In the genomic region with DNA sequence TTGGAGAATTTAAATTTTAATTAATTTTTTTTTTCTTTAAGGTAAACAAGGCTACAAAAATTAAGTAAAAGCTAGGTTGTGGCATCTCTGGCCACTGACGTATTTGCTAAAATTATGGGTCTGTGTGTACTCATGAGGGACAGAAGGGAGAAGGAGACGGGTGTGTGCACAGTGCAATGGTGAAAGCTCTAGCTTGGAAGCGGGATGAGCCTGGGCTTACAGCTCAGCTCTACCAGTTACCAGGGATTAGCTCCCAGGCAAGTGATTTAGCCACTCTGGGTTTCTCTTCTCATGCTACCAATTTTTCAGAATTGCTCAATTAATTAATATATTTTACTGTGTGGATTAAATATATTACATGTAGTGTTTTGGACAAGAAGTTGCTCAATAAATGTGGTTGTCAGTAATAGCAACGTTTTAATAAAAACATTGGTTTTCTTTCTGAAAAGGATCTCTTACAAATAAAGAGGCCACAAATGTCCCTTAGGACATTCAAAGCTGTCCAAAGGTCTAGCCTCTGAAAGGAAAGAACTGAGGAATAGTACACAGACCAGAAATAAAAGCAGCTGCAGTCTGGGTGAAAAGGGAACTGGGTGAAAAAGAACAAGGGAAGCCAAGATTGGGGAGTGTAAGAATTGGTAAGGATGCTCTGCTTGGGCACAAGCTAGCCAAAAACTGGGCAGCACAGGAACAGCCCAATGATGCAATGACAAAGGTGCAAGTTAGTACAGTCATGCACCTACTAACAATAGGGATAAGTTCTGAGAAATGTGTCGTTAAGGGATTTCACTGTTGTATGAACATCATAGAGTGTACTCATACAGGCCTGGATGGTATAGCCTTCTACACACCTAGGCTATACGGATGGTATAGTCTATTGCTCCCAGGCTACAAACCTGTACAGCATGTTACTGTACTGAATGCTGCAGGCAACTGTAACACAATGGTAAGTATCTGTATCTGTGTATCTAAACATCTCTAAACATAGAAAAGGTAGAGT, we compare ENCODE assay signal across 1 cellular context.
TF ChIP-seq lines count a peak whose summit lies in the region.

No MANE protein-coding gene starts in this region.

TF ChIP-seq in IMR-90, 13 proteins besides CTCF, POLR2A, EP300 and RAD21:
- TF ChIP-seq CEBPB (IDR thresholded peaks at IDR 0.05; ENCODE audit: low read depth, low read length) = no peak
- no peak for TF ChIP-seq CHD1 (IDR thresholded peaks at IDR 0.05; ENCODE audit: low read depth, low read length)
- TF ChIP-seq, protein P1, sequence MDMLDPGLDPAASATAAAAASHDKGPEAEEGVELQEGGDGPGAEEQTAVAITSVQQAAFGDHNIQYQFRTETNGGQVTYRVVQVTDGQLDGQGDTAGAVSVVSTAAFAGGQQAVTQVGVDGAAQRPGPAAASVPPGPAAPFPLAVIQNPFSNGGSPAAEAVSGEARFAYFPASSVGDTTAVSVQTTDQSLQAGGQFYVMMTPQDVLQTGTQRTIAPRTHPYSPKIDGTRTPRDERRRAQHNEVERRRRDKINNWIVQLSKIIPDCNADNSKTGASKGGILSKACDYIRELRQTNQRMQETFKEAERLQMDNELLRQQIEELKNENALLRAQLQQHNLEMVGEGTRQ (IDR thresholded peaks at IDR 0.05; ENCODE audit: low read depth, low read length) = no peak
- no peak for TF ChIP-seq SMC3 (IDR thresholded peaks at IDR 0.05; ENCODE audit: low read depth, low read length)
- TF ChIP-seq RCOR1 (IDR thresholded peaks at IDR 0.05; ENCODE audit: insufficient replicate concordance, low read length) = no peak
- TF ChIP-seq RFX5 (IDR thresholded peaks at IDR 0.05; ENCODE audit: low read depth, low read length) = no peak
- no peak for TF ChIP-seq MXI1 (IDR thresholded peaks at IDR 0.05; ENCODE audit: borderline replicate concordance, low read depth, low read length)
- no peak for TF ChIP-seq NFE2L2 (IDR thresholded peaks at IDR 0.05; ENCODE audit: low read depth, low read length)
- TF ChIP-seq FOS (IDR thresholded peaks at IDR 0.05; ENCODE audit: low read depth, low read length) = no peak
- TF ChIP-seq, protein P2, sequence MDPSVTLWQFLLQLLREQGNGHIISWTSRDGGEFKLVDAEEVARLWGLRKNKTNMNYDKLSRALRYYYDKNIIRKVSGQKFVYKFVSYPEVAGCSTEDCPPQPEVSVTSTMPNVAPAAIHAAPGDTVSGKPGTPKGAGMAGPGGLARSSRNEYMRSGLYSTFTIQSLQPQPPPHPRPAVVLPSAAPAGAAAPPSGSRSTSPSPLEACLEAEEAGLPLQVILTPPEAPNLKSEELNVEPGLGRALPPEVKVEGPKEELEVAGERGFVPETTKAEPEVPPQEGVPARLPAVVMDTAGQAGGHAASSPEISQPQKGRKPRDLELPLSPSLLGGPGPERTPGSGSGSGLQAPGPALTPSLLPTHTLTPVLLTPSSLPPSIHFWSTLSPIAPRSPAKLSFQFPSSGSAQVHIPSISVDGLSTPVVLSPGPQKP (IDR thresholded peaks at IDR 0.05; ENCODE audit: borderline replicate concordance, low read depth, low read length) = no peak
- TF ChIP-seq MAFK (IDR thresholded peaks at IDR 0.05; ENCODE audit: low read depth, low read length) = no peak
- TF ChIP-seq MAZ (IDR thresholded peaks at IDR 0.05; ENCODE audit: borderline replicate concordance, low read depth, low read length) = no peak
- TF ChIP-seq BHLHE40 (IDR thresholded peaks at IDR 0.05; ENCODE audit: low read depth, low read length) = no peak
